15 cellular contexts compared by ENCODE assay signal in genomic region chr5:38601133-38601842, GRCh38. TPM values are rescaled to one million over a fixed set of nuclear protein-coding genes. Genes with fewer than 3 reads are reported as not detected.
DNase-seq lines count a peak whose midpoint lies in the region; ATAC-seq, FAIRE-seq and TF ChIP-seq lines count a peak whose summit lies in the region.
"Had no signal": no experiment of that assay in that cellular context is flagged by ENCODE, and none has a peak within 500 bp of the region (broad histone marks: within the 10 kb centered on the region; RNA-seq: fewer than 3 reads in every experiment).

No MANE protein-coding gene starts in this region.

- DNase-seq in A549 (ENCODE audit: low read depth in 1 of 2, low spot score in 1 of 2) (no peak), OCI-M1 (lab: John Stamatoyannopoulos, UW) (peak; percentile 7), fibroblast of gingiva (ENCODE audit: low read depth) (peak; percentile 26), omental fat pad (ENCODE audit: low spot score) (no peak), NCI-H510A (lab: John Stamatoyannopoulos, UW) (no peak), NCI-H187 treated with DMSO at 0.1 percent for 48 hours (lab: John Stamatoyannopoulos, UW) (no peak), DMS79 treated with DMSO at 0.1 percent for 48 hours (lab: John Stamatoyannopoulos, UW) (no peak)
- no peak for DNase-seq in activated CD8-positive, alpha-beta memory T cell treated with anti-CD3 and anti-CD28 coated beads, Interleukin-2, amount 50 U/mL, for 48 hours
- DNase-seq: activated CD4-positive, CD25-positive, alpha-beta regulatory T cell treated with anti-CD3 and anti-CD28 coated beads, Interleukin-2, amount 50 U/mL, for 72 hours; COR-L47; hypothalamus; NCI-H146; stimulated activated CD4-positive, alpha-beta T cell treated with anti-CD3 and anti-CD28 coated beads, Interleukin-4, amount 100 ng/mL, for 4 hours had no signal

- no peak for FAIRE-seq in A549 (lab: Jason Lieb, UNC)
- FAIRE-seq: H1 had no signal

- peak overlapping the region; percentile 37 to 59; a peak in 4 of 6 replicates for H3K27ac ChIP-seq in A549
- H3K27ac ChIP-seq: KMS-11 had no signal

- no peaks in the 10 kb centered on the region for H3K9me3 ChIP-seq in A549

- no peak overlapping the region for H3K4me3 ChIP-seq in A549

- POLR2A ChIA-PET in A549 (lab: Yijun Ruan, JAX), result no interaction called here

- no peak for TF ChIP-seq POLR2A in A549 (IDR thresholded peaks at IDR 0.05; ENCODE audit: low read length)

- ATAC-seq in A549 (no peak), omental fat pad (ENCODE audit: low FRiP score) (peak; percentile 26)

- no peak for TF ChIP-seq RAD21 in A549 (conservative IDR thresholded peaks at IDR 0.05 in 1 of 2, IDR thresholded peaks at IDR 0.05 in 1 of 2)

- peak overlapping the region; percentile 28; the same call in 2 of the 3 replicates for H3K4me2 ChIP-seq in A549
- H3K4me2 ChIP-seq: KMS-11 had no signal

- H3K4me1 ChIP-seq in A549, result peaks cover 48% of the 10 kb centered on the region

- no peak for TF ChIP-seq EP300 in A549 (IDR thresholded peaks at IDR 0.05)

- TF ChIP-seq CTCF in A549 (IDR thresholded peaks at IDR 0.05) (no peak), omental fat pad (IDR thresholded peaks at IDR 0.05) (no peak)

- 78% methylated on average over 5 of the region's 5 CpGs for whole genome bisulfite sequencing in A549 (ENCODE audit: missing lambda C conversion rate)

- CTCF ChIA-PET in A549 (lab: Yijun Ruan, JAX), result interaction anchor here (0.7 to 1.3 kb wide), 3 partner anchors 12 to 209 kb away, joined by 3 to 4 read pairs (median 3); no protein-coding TSS in a partner anchor

TF ChIP-seq in A549, 52 proteins besides CTCF, POLR2A, EP300 and RAD21:
- TF ChIP-seq EHMT2 (IDR thresholded peaks at IDR 0.05; ENCODE audit: low read depth), result no peak

RNA-seq across cellular contexts. Expression of gene LIFR, which starts 44.8 kb away (rescaled TPM):
- polyA plus RNA-seq in A549 (2011; rRNA removed) (6.2 and 7.9 TPM in 2 replicates), A549 (2017; fragmentation: RNase III; extraction: RNeasy Plus Mini Kit Qiagen cat#74134 plus additional on column Dnase treatment) (3.8 to 6.2 TPM (median 5.5 TPM) in 3 replicates)
- 0.90 and 1.0 TPM in 2 replicates for polyA plus RNA-seq in A549 (2012; cell fraction: cytosol; rRNA removed)
- polyA plus RNA-seq in A549 (2012; cell fraction: nucleus; rRNA removed), result 0.97 and 1.3 TPM in 2 replicates
- polyA minus RNA-seq in A549 (2011; rRNA and poly(A)+ RNA removed), result 8.2 and 8.8 TPM in 2 replicates
- total RNA-seq in omental fat pad, result 100 to 1,000 TPM in 3 of 4 donors, 10 to 100 TPM in 1; 95.9 to 388 (median 126) TPM

Comparison
In these comparisons a context has a peak if more than half of its experiments do, and no peak if none do; other contexts are left out.
1. DNase-seq: peak in OCI-M1 (single experiment) and fibroblast of gingiva (single experiment); none in A549 (0 of 2), omental fat pad (single experiment), activated CD8-positive, alpha-beta memory T cell treated with anti-CD3 and anti-CD28 coated beads, Interleukin-2, amount 50 U/mL, for 48 hours (single experiment), NCI-H510A (single experiment), NCI-H187 treated with DMSO at 0.1 percent for 48 hours (single experiment) and DMS79 treated with DMSO at 0.1 percent for 48 hours (single experiment).